ENCODE assay signal across 8 cellular contexts in the genomic region with DNA sequence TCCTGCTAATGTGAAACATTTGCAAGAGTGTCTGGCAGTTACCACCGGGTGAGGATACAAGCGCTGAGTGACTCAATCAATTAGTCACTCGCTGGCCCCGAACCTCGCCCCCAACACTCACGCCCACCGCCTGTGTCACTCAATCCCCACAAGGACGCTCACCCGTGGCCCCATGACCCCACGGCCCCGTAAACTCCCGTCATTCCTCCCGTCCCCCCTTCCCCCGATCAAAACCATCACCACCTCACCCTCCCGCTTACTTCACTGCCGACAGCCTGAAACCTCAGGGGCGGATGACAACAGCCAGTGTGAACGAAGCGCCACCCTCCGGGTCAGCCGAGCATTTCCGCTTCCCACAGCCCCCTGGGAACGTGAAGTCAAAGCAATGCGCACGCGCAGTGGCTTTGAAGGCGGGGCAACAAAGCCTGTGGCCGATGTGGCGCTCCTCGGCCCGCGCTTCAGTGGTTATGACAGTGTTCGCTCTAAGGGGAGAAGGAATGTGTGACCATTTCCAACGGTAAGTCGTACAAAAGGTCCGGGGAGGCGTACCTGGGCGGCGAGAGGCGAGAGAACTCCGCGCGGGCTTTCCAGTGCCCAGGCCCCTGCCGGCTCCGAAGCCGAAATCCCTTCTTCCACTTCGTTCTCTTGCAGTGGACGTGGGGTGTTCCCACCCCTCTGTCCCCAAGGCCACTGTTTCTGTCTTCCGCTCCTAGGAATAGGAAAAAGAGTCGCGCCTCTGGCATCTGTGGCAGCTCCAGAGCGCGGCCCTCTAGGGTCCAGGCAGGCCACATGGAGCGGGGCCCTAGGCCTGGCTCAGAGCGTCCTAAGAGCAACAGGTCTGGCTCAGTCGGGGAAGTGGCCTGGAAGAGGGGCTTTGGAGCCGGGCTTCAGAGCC. TPM values are rescaled to one million over a fixed set of nuclear protein-coding genes. Genes with fewer than 3 reads are reported as not detected.
A peak's percentile ranks its signal among the peaks of the same experiment; 100 is the strongest.
DNase-seq lines count a peak whose midpoint lies in the region; ATAC-seq, FAIRE-seq and TF ChIP-seq lines count a peak whose summit lies in the region.

A gene (minus strand): TSS at position 311 of the 895 bp plus-strand sequence. CDS start 3,334 bp downstream, outside the sequence.

- no peak for FAIRE-seq in bronchial epithelial cell (lab: Jason Lieb, UNC)

- H3K9me3 ChIP-seq in WERI-Rb-1 (ENCODE audit: severe bottlenecking): no peaks in the 10 kb centered on the region
- no peaks in the 10 kb centered on the region for H3K9me3 ChIP-seq in spleen

- no peaks in the 10 kb centered on the region for H3K27me3 ChIP-seq in WERI-Rb-1 (ENCODE audit: insufficient read depth, low read depth, severe bottlenecking)
- H3K27me3 ChIP-seq in bronchial epithelial cell (ENCODE audit: control insufficient read depth, insufficient read depth, low read length): no peaks in the 10 kb centered on the region
- H3K27me3 ChIP-seq in spleen (replicated peaks in 1 of 7): no peaks in the 10 kb centered on the region

- TF ChIP-seq POLR2A in spleen (IDR thresholded peaks at IDR 0.05): peak in 2 of 3 donors; percentile 36 to 60

- peak; percentile 87 for DNase-seq in AG08395 (ENCODE audit: low spot score)
- peak; percentile 89 for DNase-seq in NCI-H2196 (lab: John Stamatoyannopoulos, UW; ENCODE audit: unreplicated experiment)
- peak; percentile 90 for DNase-seq in WERI-Rb-1
- DNase-seq in bronchial epithelial cell (ENCODE audit: low read depth): peak; percentile 79
- DNase-seq in inferior parietal cortex (ENCODE audit: extremely low spot score): peak; percentile 88
- peak; percentile 97 for DNase-seq in spleen

- intact Hi-C loops in spleen (cut with DNase I; ENCODE audit: low total_unique reads): no loop called here

- WGBS in spleen, 5 donors: 0 to 49% (median 1%) methylated on average over 32 to 57 of the region's 57 CpGs

- H3K36me3 ChIP-seq in WERI-Rb-1: peaks cover 6% of the 10 kb centered on the region
- peaks cover 2% of the 10 kb centered on the region for H3K36me3 ChIP-seq in bronchial epithelial cell (ENCODE audit: control insufficient read depth, insufficient read depth, low read length)
- H3K36me3 ChIP-seq in spleen: peaks cover 0 to 13% (median 0%) of the 10 kb centered on the region in 6 donors

- peak; percentile 73 for ATAC-seq in GM18870 (IDR thresholded peaks at IDR 0.05; ENCODE audit: unreplicated experiment)
- ATAC-seq in HG03108 (IDR thresholded peaks at IDR 0.05; ENCODE audit: unreplicated experiment): peak; percentile 87

- peak within 1 kb of the TSS; percentile 81 for H3K27ac ChIP-seq in WERI-Rb-1
- peak within 1 kb of the TSS; percentile 68 to 90 (median 86) for H3K27ac ChIP-seq in spleen

- peak within 1 kb of the TSS; percentile 93 for H3K4me3 ChIP-seq in WERI-Rb-1 (ENCODE audit: low read depth, low read length)
- H3K4me3 ChIP-seq in bronchial epithelial cell (ENCODE audit: low read depth, low read length): peak within 1 kb of the TSS; percentile 74
- peak within 1 kb of the TSS; percentile 48 to 73 (median 57) for H3K4me3 ChIP-seq in spleen

- TF ChIP-seq CTCF in WERI-Rb-1 (IDR thresholded peaks at IDR 0.05; ENCODE audit: low read depth, low read length) (peak; percentile 52), bronchial epithelial cell (IDR thresholded peaks at IDR 0.05; ENCODE audit: insufficient read depth, low read length, severe bottlenecking) (peak; percentile 27), spleen (IDR thresholded peaks at IDR 0.05 in 8 of 11, conservative IDR thresholded peaks at IDR 0.05 in 3 of 11) (peak in 10 of 11 experiments; percentile 33 to 72 (median 54))

- peaks cover 0 to 42% (median 23%) of the 10 kb centered on the region in 6 donors for H3K4me1 ChIP-seq in spleen

RNA-seq across cellular contexts. Expression of the gene that starts here (rescaled TPM):
- total RNA-seq in bronchial epithelial cell (6.0 and 11.6 TPM in 2 replicates), spleen (10 to 100 TPM in 2 of 7 donors, 1 to 10 TPM in 5; 4.2 to 10.7 (median 6.7) TPM)
- polyA plus RNA-seq in spleen: 1 to 10 TPM in 1 of 3 donors, under 1 TPM in 2; 0.77 to 1.1 (median 0.80) TPM

Comparison
In these comparisons a context has a peak if more than half of its experiments do, and no peak if none do; other contexts are left out.
1. Peak in every context shown above with its lines: DNase-seq, ATAC-seq, H3K4me3 ChIP-seq and H3K27ac ChIP-seq.